Comparison of ENCODE assay signal across 1 cellular context in the genomic region with DNA sequence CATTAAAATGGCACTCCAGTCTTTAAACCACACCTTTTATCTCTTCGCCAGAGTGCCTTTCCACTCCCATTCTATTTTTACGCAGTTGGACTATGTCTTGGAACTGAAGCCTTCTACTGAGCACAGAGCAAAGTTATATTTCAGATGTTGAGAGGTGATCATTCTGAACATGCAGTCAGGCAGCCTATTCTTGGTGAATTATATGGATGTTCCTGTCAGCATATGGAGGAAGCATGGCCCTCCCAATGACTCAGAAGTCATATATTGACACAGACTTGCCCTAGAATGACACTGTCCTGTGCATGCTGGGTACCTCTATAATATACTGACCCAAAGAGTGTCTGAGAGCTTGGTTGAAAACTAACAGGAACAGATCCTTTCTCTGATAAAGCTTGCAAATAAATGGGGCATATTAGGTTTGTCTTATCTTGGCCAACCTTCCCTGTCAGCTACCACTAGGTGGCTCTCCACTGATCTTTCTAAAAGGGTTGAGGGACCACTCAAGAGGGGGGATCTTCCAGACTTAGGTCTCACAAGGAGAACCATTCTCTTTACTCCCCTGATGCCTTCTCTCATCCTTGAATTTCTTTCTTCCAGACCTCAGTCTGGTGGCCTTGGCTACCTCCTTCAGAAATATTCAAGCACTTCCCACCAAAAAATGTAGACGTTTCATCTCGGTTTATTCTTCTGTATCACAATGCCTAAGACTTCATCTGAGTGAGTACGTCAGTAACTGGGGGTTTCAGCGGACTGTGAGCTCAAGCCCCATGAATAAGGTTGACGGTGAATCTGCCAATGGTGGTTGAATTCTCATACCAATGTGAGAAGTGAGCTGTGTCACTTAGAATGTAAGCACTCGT.
A peak's percentile ranks its signal among the peaks of the same experiment; 100 is the strongest.
TF ChIP-seq lines count a peak whose summit lies in the region.

No MANE protein-coding gene starts in this region.

TF ChIP-seq in A549, 52 proteins besides CTCF, POLR2A, EP300 and RAD21:
- TF ChIP-seq MAFK (IDR thresholded peaks at IDR 0.05; ENCODE audit: partially characterized antibody) = no peak
- peak; percentile 48; the same call in 2 of the 3 replicates for TF ChIP-seq SMC3 (IDR thresholded peaks at IDR 0.05)
- TF ChIP-seq BCL3 (IDR thresholded peaks at IDR 0.05) = no peak
